In genomic region chr4:56434599-56435000, GRCh38 we compare ENCODE assay signal across 8 cellular contexts. TPM values are rescaled to one million over a fixed set of nuclear protein-coding genes. Genes with fewer than 3 reads are reported as not detected.
DNase-seq lines count a peak whose midpoint lies in the region; ATAC-seq, FAIRE-seq and TF ChIP-seq lines count a peak whose summit lies in the region.

No MANE protein-coding gene starts in this region.

- H3K4me3 Mint-ChIP-seq in GM23338, result peak overlapping the region; percentile 99
- H3K4me3 Mint-ChIP-seq in endodermal cell, result peak overlapping the region; percentile 90
- H3K4me3 Mint-ChIP-seq in neural crest cell, result peak overlapping the region; percentile 97

- peaks cover 37% of the 10 kb centered on the region for H3K36me3 Mint-ChIP-seq in GM23338 (ENCODE audit: low read depth)
- peaks cover 3% of the 10 kb centered on the region for H3K36me3 Mint-ChIP-seq in endodermal cell (ENCODE audit: low read depth)
- peaks cover 1% of the 10 kb centered on the region for H3K36me3 Mint-ChIP-seq in neural crest cell (ENCODE audit: low read depth)

- H3K27ac Mint-ChIP-seq in GM23338, result peak overlapping the region; percentile 98
- peak overlapping the region; percentile 96 for H3K27ac Mint-ChIP-seq in endodermal cell
- peak overlapping the region; percentile 98 for H3K27ac Mint-ChIP-seq in neural crest cell (ENCODE audit: unreplicated experiment)

- H3K27ac ChIP-seq in GM23338 (ENCODE audit: low read depth) (peak overlapping the region; percentile 93), endodermal cell (ENCODE audit: low read depth, low read length) (peak overlapping the region; percentile 67)

- H2AFZ ChIP-seq in GM23338, result no peak overlapping the region

- H3K27me3 Mint-ChIP-seq in GM23338 (ENCODE audit: insufficient read depth, low read depth, poor library complexity) (peaks cover 20% of the 10 kb centered on the region), endodermal cell (ENCODE audit: insufficient read depth) (no peaks in the 10 kb centered on the region), neural crest cell (ENCODE audit: low read depth) (no peaks in the 10 kb centered on the region)

- H3K9me2 ChIP-seq in GM23338 (ENCODE audit: insufficient read depth), result no peaks in the 10 kb centered on the region

- no peak for FAIRE-seq in GM12892 (lab: Jason Lieb, UNC)

- peaks cover 47% of the 10 kb centered on the region for H4K20me1 ChIP-seq in GM23338 (replicated peaks; ENCODE audit: insufficient read depth)

- H3K4me2 ChIP-seq in GM23338, result peak overlapping the region; percentile 77

- no peak for TF ChIP-seq POLR2A in GM12892 (IDR thresholded peaks at IDR 0.05; ENCODE audit: low read depth, low read length)

- H3K4me3 ChIP-seq in BE2C (ENCODE audit: low read depth, low read length), result peak overlapping the region; percentile 99
- H3K4me3 ChIP-seq in GM23338, result peak overlapping the region; percentile 99
- H3K4me3 ChIP-seq in endodermal cell (ENCODE audit: low read length), result peak overlapping the region; percentile 99

- peaks cover 3% of the 10 kb centered on the region; the same call in 1 of the 3 replicates for H3K9me3 Mint-ChIP-seq in GM23338
- no peaks in the 10 kb centered on the region for H3K9me3 Mint-ChIP-seq in endodermal cell
- H3K9me3 Mint-ChIP-seq in neural crest cell, result no peaks in the 10 kb centered on the region

- peaks cover 29% of the 10 kb centered on the region for H3K4me1 Mint-ChIP-seq in GM23338
- H3K4me1 Mint-ChIP-seq in endodermal cell, result peaks cover 21% of the 10 kb centered on the region
- peaks cover 48% of the 10 kb centered on the region for H3K4me1 Mint-ChIP-seq in neural crest cell

- H3K9ac ChIP-seq in endodermal cell (ENCODE audit: extremely low read depth, low read length, poor library complexity, severe bottlenecking), result peak overlapping the region; percentile 81

- peaks cover 92% of the 10 kb centered on the region for H3K79me2 ChIP-seq in GM23338 (replicated peaks; ENCODE audit: insufficient read depth)

- H3K9me3 ChIP-seq in BE2C (no peaks in the 10 kb centered on the region), endodermal cell (ENCODE audit: control insufficient read depth, low read length) (no peaks in the 10 kb centered on the region)

- no peaks in the 10 kb centered on the region for H3K27me3 ChIP-seq in BE2C
- no peaks in the 10 kb centered on the region for H3K27me3 ChIP-seq in GM23338 (ENCODE audit: insufficient read depth)
- no peaks in the 10 kb centered on the region for H3K27me3 ChIP-seq in endodermal cell (ENCODE audit: control insufficient read depth, insufficient read depth, low read length, poor library complexity, severe bottlenecking)

- no peak for TF ChIP-seq CTCF in BE2C (IDR thresholded peaks at IDR 0.05; ENCODE audit: low read depth, low read length)
- no peak for TF ChIP-seq CTCF in GM23338 (conservative IDR thresholded peaks at IDR 0.05; ENCODE audit: low read depth in 2 of 2)
- TF ChIP-seq CTCF in endodermal cell (conservative IDR thresholded peaks at IDR 0.05), result no peak
- TF ChIP-seq CTCF in neural crest cell (conservative IDR thresholded peaks at IDR 0.05), result no peak

- no peaks in the 10 kb centered on the region for H3F3A ChIP-seq in GM23338 (replicated peaks; ENCODE audit: low read depth)

- 0% methylated on average over 4 to 9 of the region's 9 CpGs for WGBS in endodermal cell (ENCODE audit: insufficient coverage in 1 of 2, insufficient read length in 1 of 2), 2 experiments

- H3K36me3 ChIP-seq in BE2C (no peaks in the 10 kb centered on the region), GM23338 (ENCODE audit: insufficient read depth) (no peaks in the 10 kb centered on the region), endodermal cell (ENCODE audit: control insufficient read depth, insufficient read depth, low read length) (no peaks in the 10 kb centered on the region)

- H3K4me1 ChIP-seq in BE2C, result no peaks in the 10 kb centered on the region
- H3K4me1 ChIP-seq in GM23338 (ENCODE audit: insufficient read depth), result peaks cover 19% of the 10 kb centered on the region
- no peaks in the 10 kb centered on the region for H3K4me1 ChIP-seq in endodermal cell (ENCODE audit: control insufficient read depth, insufficient read depth, low read length)

- DNase-seq in BE2C (no peak), GM23338 (ENCODE audit: low spot score) (no peak), RKO (ENCODE audit: low spot score) (peak; percentile 85), endodermal cell (no peak), neural crest cell (ENCODE audit: low read depth, low spot score) (no peak), GM12892 (ENCODE audit: insufficient read length) (no peak), sciatic nerve (ENCODE audit: low spot score) (no peak)

- intact Hi-C loops in sciatic nerve (cut with DNase I), result no loop called here

- no peak for ATAC-seq in GM23338
- no peak for ATAC-seq in GM21447 (IDR thresholded peaks at IDR 0.05; ENCODE audit: unreplicated experiment)
- no peak for ATAC-seq in sciatic nerve

TF ChIP-seq in GM23338, 12 proteins besides CTCF, POLR2A, EP300 and RAD21 (continues in another document):
- TF ChIP-seq POLR2AphosphoS5 (IDR thresholded peaks at IDR 0.05; ENCODE audit: low read depth), result no peak
- TF ChIP-seq JUNB (IDR thresholded peaks at IDR 0.05; ENCODE audit: unreplicated experiment), result no peak
- no peak for TF ChIP-seq ETS1 (IDR thresholded peaks at IDR 0.05)
- TF ChIP-seq CREB1 (CRISPR knock-in tag; IDR thresholded peaks at IDR 0.05; ENCODE audit: low read depth), result no peak
- TF ChIP-seq EZH2 (IDR thresholded peaks at IDR 0.05; ENCODE audit: low read depth, unreplicated experiment), result no peak

RNA-seq across cellular contexts. Expression of gene PPAT, which starts 0.8 kb away (rescaled TPM):
- polyA plus RNA-seq in BE2C (2012; ENCODE audit: insufficient read depth, insufficient read length, low read depth), result 45.8 TPM
- 87.4 and 96.8 TPM in 2 replicates for total RNA-seq in GM23338 (2014; rRNA removed; shearing (Covaris generic))
- 56.3 and 63.0 TPM in 2 replicates for polyA plus RNA-seq in GM23338 (2016; fragmentation: Nextera tagmentation; extraction: Ambion mirVana)
- total RNA-seq in endodermal cell (10 to 100 TPM; 51.3 to 63.0 TPM), neural crest cell (47.4 and 52.9 TPM in 2 replicates), sciatic nerve (8.6 TPM)
- polyA plus RNA-seq in endodermal cell (2013, experiment 1 of 2), result 42.8 TPM
- polyA plus RNA-seq in endodermal cell (2013, experiment 2 of 2), result 35.9 TPM
- polyA plus RNA-seq in GM12892 (2012; ENCODE audit: missing spikeins), result 31.1 TPM

RNA-seq across cellular contexts. Expression of gene PAICS, which starts 1.5 kb away (rescaled TPM):
- 53.2 TPM for polyA plus RNA-seq in BE2C (2012; ENCODE audit: insufficient read depth, insufficient read length, low read depth)
- 366 and 390 TPM in 2 replicates for total RNA-seq in GM23338 (2014; rRNA removed; shearing (Covaris generic))
- 260 and 300 TPM in 2 replicates for polyA plus RNA-seq in GM23338 (2016; fragmentation: Nextera tagmentation; extraction: Ambion mirVana)
- total RNA-seq in endodermal cell (100 to 1,000 TPM; 246 to 248 TPM), neural crest cell (279 and 286 TPM in 2 replicates), sciatic nerve (28.7 TPM)
- 229 TPM for polyA plus RNA-seq in endodermal cell (2013, experiment 1 of 2)
- 217 TPM for polyA plus RNA-seq in endodermal cell (2013, experiment 2 of 2)
- 264 TPM for polyA plus RNA-seq in GM12892 (2012; ENCODE audit: missing spikeins)

RNA-seq across cellular contexts. Expression of gene SRP72, which starts 32.8 kb away (rescaled TPM):
- 107 TPM for polyA plus RNA-seq in BE2C (2012; ENCODE audit: insufficient read depth, insufficient read length, low read depth)
- total RNA-seq in GM23338 (2014; rRNA removed; shearing (Covaris generic)), result 73.1 and 84.6 TPM in 2 replicates
- polyA plus RNA-seq in GM23338 (2016; fragmentation: Nextera tagmentation; extraction: Ambion mirVana), result 114 and 174 TPM in 2 replicates
- total RNA-seq in endodermal cell (100 to 1,000 TPM; 123 to 134 TPM), neural crest cell (169 and 172 TPM in 2 replicates), sciatic nerve (89.9 TPM)
- polyA plus RNA-seq in endodermal cell (2013, experiment 1 of 2), result 106 TPM
- 96.7 TPM for polyA plus RNA-seq in endodermal cell (2013, experiment 2 of 2)
- polyA plus RNA-seq in GM12892 (2012; ENCODE audit: missing spikeins), result 88.2 TPM

RNA-seq across cellular contexts. Expression of gene AASDH, which starts 47.3 kb away (rescaled TPM):
- 3.0 TPM for polyA plus RNA-seq in BE2C (2012; ENCODE audit: insufficient read depth, insufficient read length, low read depth)
- 10.8 and 12.2 TPM in 2 replicates for total RNA-seq in GM23338 (2014; rRNA removed; shearing (Covaris generic))
- 35.6 and 38.4 TPM in 2 replicates for polyA plus RNA-seq in GM23338 (2016; fragmentation: Nextera tagmentation; extraction: Ambion mirVana)
- total RNA-seq in endodermal cell (10 to 100 TPM; 16.2 to 24.0 TPM), neural crest cell (12.6 and 16.7 TPM in 2 replicates), sciatic nerve (16.2 TPM)
- polyA plus RNA-seq in endodermal cell (2013, experiment 1 of 2), result 14.0 TPM
- polyA plus RNA-seq in endodermal cell (2013, experiment 2 of 2), result 13.3 TPM
- polyA plus RNA-seq in GM12892 (2012; ENCODE audit: missing spikeins), result 8.2 TPM
